14 cellular contexts compared by ENCODE assay signal in genomic region chr3:154151969-154152368, GRCh38. TPM values are rescaled to one million over a fixed set of nuclear protein-coding genes. Genes with fewer than 3 reads are reported as not detected.
DNase-seq lines count a peak whose midpoint lies in the region; ATAC-seq, FAIRE-seq and TF ChIP-seq lines count a peak whose summit lies in the region.
"Had no signal": no experiment of that assay in that cellular context is flagged by ENCODE, and none has a peak within 500 bp of the region (broad histone marks: within the 10 kb centered on the region; RNA-seq: fewer than 3 reads in every experiment).

No MANE protein-coding gene starts in this region.

- H3K4me1 ChIP-seq in astrocyte (ENCODE audit: insufficient read depth, low read length): peaks cover 10% of the 10 kb centered on the region

- TF ChIP-seq CTCF in AG04449 (IDR thresholded peaks at IDR 0.05; ENCODE audit: insufficient read depth, low read length, missing control alignments) (no peak), astrocyte (IDR thresholded peaks at IDR 0.05; ENCODE audit: insufficient read depth, low read depth, low read length) (no peak), type B pancreatic cell (conservative IDR thresholded peaks at IDR 0.05) (no peak)

- no peaks in the 10 kb centered on the region for H3K36me3 Mint-ChIP-seq in astrocyte (ENCODE audit: low read depth, unreplicated experiment)
- no peaks in the 10 kb centered on the region for H3K36me3 Mint-ChIP-seq in activated naive CD8-positive, alpha-beta T cell treated with anti-CD3 and anti-CD28 coated beads, Interleukin-2, amount 50 U/mL, for 24 hours (ENCODE audit: low read depth)
- H3K36me3 Mint-ChIP-seq in type B pancreatic cell: no peaks in the 10 kb centered on the region
- H3K36me3 Mint-ChIP-seq: activated naive CD8-positive, alpha-beta T cell had no signal

- no peak for ATAC-seq in GM21515 (IDR thresholded peaks at IDR 0.05; ENCODE audit: unreplicated experiment)
- no peak for ATAC-seq in activated naive CD8-positive, alpha-beta T cell treated with anti-CD3 and anti-CD28 coated beads, Interleukin-2, amount 50 U/mL, for 24 hours
- ATAC-seq: A549 had no signal

- H3K36me3 ChIP-seq in astrocyte (ENCODE audit: insufficient read depth, low read length): no peaks in the 10 kb centered on the region

- H3K27me3 Mint-ChIP-seq in astrocyte (ENCODE audit: low read depth, unreplicated experiment): no peaks in the 10 kb centered on the region
- no peaks in the 10 kb centered on the region for H3K27me3 Mint-ChIP-seq in activated naive CD8-positive, alpha-beta T cell treated with anti-CD3 and anti-CD28 coated beads, Interleukin-2, amount 50 U/mL, for 24 hours
- H3K27me3 Mint-ChIP-seq in type B pancreatic cell: no peaks in the 10 kb centered on the region

- H4K20me1 ChIP-seq in astrocyte (ENCODE audit: insufficient read depth, low read length): no peaks in the 10 kb centered on the region

- peak overlapping the region; percentile 59 for H3K27ac ChIP-seq in astrocyte (ENCODE audit: low read depth, low read length)
- H3K27ac ChIP-seq: A549 had no signal

- no peaks in the 10 kb centered on the region for H3K9me3 ChIP-seq in astrocyte (ENCODE audit: insufficient read depth, low read depth, low read length)
- H3K9me3 ChIP-seq: A549 had no signal

- no peaks in the 10 kb centered on the region for H3K79me2 ChIP-seq in astrocyte (ENCODE audit: insufficient read depth, low read length)

- DNase-seq in AG04449 (ENCODE audit: low read depth, low spot score) (peak; percentile 52), HK-2 (ENCODE audit: unreplicated experiment) (peak; percentile 35), astrocyte (ENCODE audit: low read depth) (peak; percentile 97), hepatic stellate cell (ENCODE audit: low spot score) (peak; percentile 8), type B pancreatic cell (ENCODE audit: extremely low spot score, unreplicated experiment) (no peak), SW480 (ENCODE audit: low spot score) (no peak)
- DNase-seq in activated naive CD8-positive, alpha-beta T cell treated with anti-CD3 and anti-CD28 coated beads, Interleukin-2, amount 50 U/mL, for 24 hours: no peak
- DNase-seq: midbrain, NCI-H1048, NCI-H2171 treated with DMSO at 0.1 percent for 48 hours had no signal

- H3K9me3 Mint-ChIP-seq in astrocyte (ENCODE audit: unreplicated experiment) (no peaks in the 10 kb centered on the region), type B pancreatic cell (no peaks in the 10 kb centered on the region)
- no peaks in the 10 kb centered on the region for H3K9me3 Mint-ChIP-seq in activated naive CD8-positive, alpha-beta T cell treated with anti-CD3 and anti-CD28 coated beads, Interleukin-2, amount 50 U/mL, for 24 hours

- peak overlapping the region; percentile 50 for H3K4me2 ChIP-seq in astrocyte (ENCODE audit: low read length)
- H3K4me2 ChIP-seq: A549 had no signal

- no peaks in the 10 kb centered on the region for H3K27me3 ChIP-seq in astrocyte (ENCODE audit: insufficient read depth, low read length)

- H3K4me1 Mint-ChIP-seq in astrocyte (ENCODE audit: low read depth, unreplicated experiment) (peaks cover 5% of the 10 kb centered on the region), type B pancreatic cell (ENCODE audit: unreplicated experiment) (no peaks in the 10 kb centered on the region)
- no peaks in the 10 kb centered on the region for H3K4me1 Mint-ChIP-seq in activated naive CD8-positive, alpha-beta T cell treated with anti-CD3 and anti-CD28 coated beads, Interleukin-2, amount 50 U/mL, for 24 hours

- CTCF ChIA-PET in AG04449 (lab: Yijun Ruan, JAX): no interaction called here

- FAIRE-seq in astrocyte (lab: Jason Lieb, UNC): no peak
- FAIRE-seq: A549, colon had no signal

- no peak overlapping the region for H3K9ac ChIP-seq in astrocyte (ENCODE audit: low read length)

- H3K27ac Mint-ChIP-seq in astrocyte (ENCODE audit: unreplicated experiment): no peak overlapping the region
- no peak overlapping the region for H3K27ac Mint-ChIP-seq in activated naive CD8-positive, alpha-beta T cell treated with anti-CD3 and anti-CD28 coated beads, Interleukin-2, amount 50 U/mL, for 24 hours
- no peak overlapping the region for H3K27ac Mint-ChIP-seq in type B pancreatic cell
- H3K27ac Mint-ChIP-seq: activated naive CD8-positive, alpha-beta T cell had no signal

- no peak overlapping the region for H2AFZ ChIP-seq in astrocyte (ENCODE audit: low read depth, low read length)

- no peak overlapping the region for H3K4me3 ChIP-seq in AG04449 (ENCODE audit: low read depth, low read length)
- H3K4me3 ChIP-seq in astrocyte (ENCODE audit: insufficient read depth, low read depth, low read length): no peak overlapping the region
- H3K4me3 ChIP-seq: A549 had no signal

- POLR2A ChIA-PET in AG04449 (lab: Yijun Ruan, JAX): no interaction called here

- H3K4me3 Mint-ChIP-seq in astrocyte (ENCODE audit: unreplicated experiment) (no peak overlapping the region), type B pancreatic cell (no peak overlapping the region)
- no peak overlapping the region for H3K4me3 Mint-ChIP-seq in activated naive CD8-positive, alpha-beta T cell treated with anti-CD3 and anti-CD28 coated beads, Interleukin-2, amount 50 U/mL, for 24 hours
- H3K4me3 Mint-ChIP-seq: activated naive CD8-positive, alpha-beta T cell had no signal

RNA-seq across cellular contexts. Expression of gene ARHGEF26, which starts 30.8 kb away (rescaled TPM):
- 1.7 TPM in 2 replicates for total RNA-seq in astrocyte
- total RNA-seq in type B pancreatic cell (ENCODE audit: low replicate concordance): 7.8 and 12.7 TPM in 2 replicates

Comparison
In these comparisons a context has a peak if more than half of its experiments do, and no peak if none do; other contexts are left out.
1. DNase-seq: peak in AG04449 (single experiment), HK-2 (single experiment), astrocyte (single experiment) and hepatic stellate cell (single experiment); none in activated naive CD8-positive, alpha-beta T cell treated with anti-CD3 and anti-CD28 coated beads, Interleukin-2, amount 50 U/mL, for 24 hours (single experiment), type B pancreatic cell (single experiment) and SW480 (single experiment).